In genomic region chr2:160331258-160332025, GRCh38 we compare ENCODE assay signal across 13 cellular contexts.
DNase-seq lines count a peak whose midpoint lies in the region; ATAC-seq and TF ChIP-seq lines count a peak whose summit lies in the region.
"Had no signal": no experiment of that assay in that cellular context is flagged by ENCODE, and none has a peak within 500 bp of the region (broad histone marks: within the 10 kb centered on the region; RNA-seq: fewer than 3 reads in every experiment).

No MANE protein-coding gene starts in this region.

- H3K27ac Mint-ChIP-seq in MCF 10A (ENCODE audit: low read depth, unreplicated experiment) (peak overlapping the region; percentile 42), Calu3 (ENCODE audit: unreplicated experiment) (no peak overlapping the region)
- peak overlapping the region; percentile 67 for H3K27ac Mint-ChIP-seq in activated naive CD8-positive, alpha-beta T cell treated with anti-CD3 and anti-CD28 coated beads for 36 hours

- in situ Hi-C loops in mammary epithelial cell (cut with MboI; ENCODE audit: low sequenced_read_pairs in 2 of 2), result no loop called here

- H3K36me3 ChIP-seq in mammary epithelial cell (ENCODE audit: insufficient read depth, low read length) (no peaks in the 10 kb centered on the region), lung (ENCODE audit: control insufficient read depth in 2 of 2, insufficient read depth in 2 of 2, low read length in 2 of 2) (no peaks in the 10 kb centered on the region)
- H3K36me3 ChIP-seq: adrenal gland, colonic mucosa, esophagus squamous epithelium had no signal

- CTCF ChIA-PET in MCF 10A (lab: Yijun Ruan, JAX), result interaction anchor here (0.7 to 1.5 kb wide), 4 partner anchors 56 to 732 kb away, joined by 3 to 10 read pairs (median 3); no protein-coding TSS in a partner anchor
- CTCF ChIA-PET in mammary epithelial cell (lab: Charles Lee; ENCODE audit: low non-redundant PET), result no interaction called here
- CTCF ChIA-PET in Calu3 (lab: Charles Lee), result interaction anchor here (0.6 kb wide), 1 partner anchor 35 kb away, joined by 3 read pairs; no protein-coding TSS in a partner anchor

- H3K4me1 Mint-ChIP-seq in MCF 10A (ENCODE audit: insufficient read depth, unreplicated experiment) (peaks cover 48% of the 10 kb centered on the region), Calu3 (ENCODE audit: low read depth, unreplicated experiment) (peaks cover 37% of the 10 kb centered on the region)
- peaks cover 90% of the 10 kb centered on the region for H3K4me1 Mint-ChIP-seq in activated naive CD8-positive, alpha-beta T cell treated with anti-CD3 and anti-CD28 coated beads for 36 hours

- 90% methylated on average over 6 of the region's 6 CpGs for WGBS in mammary epithelial cell (ENCODE audit: low coverage, missing lambda C conversion rate)
- 51 to 68% methylated on average over 6 of the region's 6 CpGs for WGBS in lung, 2 donors

- no peak overlapping the region for H3K4me3 ChIP-seq in mammary epithelial cell (replicated peaks in 1 of 3; ENCODE audit: insufficient read depth in 1 of 3, low read depth in 2 of 3, low read length in 3 of 3)
- H3K4me3 ChIP-seq in lung, result no peak overlapping the region
- H3K4me3 ChIP-seq: adrenal gland, colonic mucosa, esophagus squamous epithelium, skin epidermis had no signal

- intact Hi-C loops in MCF 10A (cut with micrococcal nuclease) (loop anchor here (10.0 kb wide), 1 partner anchor 733 kb away; no protein-coding TSS in a partner anchor), mammary epithelial cell (cut with micrococcal nuclease) (no loop called here), Calu3 (cut with micrococcal nuclease; ENCODE audit: unreplicated experiment) (no loop called here)

- H3K27me3 Mint-ChIP-seq in MCF 10A (ENCODE audit: insufficient read depth, unreplicated experiment) (no peaks in the 10 kb centered on the region), Calu3 (ENCODE audit: unreplicated experiment) (no peaks in the 10 kb centered on the region)
- H3K27me3 Mint-ChIP-seq in activated naive CD8-positive, alpha-beta T cell treated with anti-CD3 and anti-CD28 coated beads for 36 hours, result no peaks in the 10 kb centered on the region

- H2AFZ ChIP-seq in mammary epithelial cell (ENCODE audit: low read depth, low read length), result no peak overlapping the region

- H3K9ac ChIP-seq in mammary epithelial cell (ENCODE audit: insufficient read depth, low read length), result no peak overlapping the region

- H3K4me3 Mint-ChIP-seq in MCF 10A (ENCODE audit: unreplicated experiment) (no peak overlapping the region), Calu3 (ENCODE audit: low read depth, unreplicated experiment) (no peak overlapping the region)
- no peak overlapping the region for H3K4me3 Mint-ChIP-seq in activated naive CD8-positive, alpha-beta T cell treated with anti-CD3 and anti-CD28 coated beads for 36 hours

- dilution Hi-C loops in mammary epithelial cell (cut with HindIII; ENCODE audit: low sequenced_read_pairs), result no loop called here

- TF ChIP-seq CTCF in MCF 10A (IDR thresholded peaks at IDR 0.05; ENCODE audit: unreplicated experiment) (no peak), mammary epithelial cell (conservative IDR thresholded peaks at IDR 0.05 in 1 of 2, IDR thresholded peaks at IDR 0.05 in 1 of 2; ENCODE audit: extremely low read depth in 1 of 2, insufficient read depth in 1 of 2, low read depth in 1 of 2, low read length in 2 of 2) (no peak), lung (IDR thresholded peaks at IDR 0.05; ENCODE audit: control extremely low read depth, extremely low read depth) (no peak), Calu3 (IDR thresholded peaks at IDR 0.05; ENCODE audit: unreplicated experiment) (no peak)

- H3K27ac ChIP-seq in mammary epithelial cell (ENCODE audit: insufficient read depth, low read depth, low read length), result no peak overlapping the region
- peak overlapping the region; percentile 24 to 49 for H3K27ac ChIP-seq in lung (ENCODE audit: low read depth in 1 of 2, low read length in 1 of 2)
- H3K27ac ChIP-seq: adrenal gland, colonic mucosa, esophagus squamous epithelium had no signal

- BruUV-seq in MCF 10A (replicated peaks; lab: Mats Ljungman, UMichigan), result no TSS peak
- no TSS peak for BruUV-seq in mammary epithelial cell (replicated peaks; lab: Mats Ljungman, UMichigan)
- no TSS peak for BruUV-seq in Calu3 (replicated peaks; lab: Mats Ljungman, UMichigan)

- H3K36me3 Mint-ChIP-seq in MCF 10A (ENCODE audit: insufficient read depth, unreplicated experiment) (peaks cover 6% of the 10 kb centered on the region), Calu3 (ENCODE audit: insufficient read depth, unreplicated experiment) (peaks cover 5% of the 10 kb centered on the region)
- H3K36me3 Mint-ChIP-seq in activated naive CD8-positive, alpha-beta T cell treated with anti-CD3 and anti-CD28 coated beads for 36 hours, result peaks cover 19% of the 10 kb centered on the region

- H3K4me2 ChIP-seq in mammary epithelial cell (ENCODE audit: insufficient read depth, low read depth, low read length), result no peak overlapping the region

- H3K9me3 ChIP-seq in mammary epithelial cell (replicated peaks; ENCODE audit: insufficient read depth, low read length), result no peaks in the 10 kb centered on the region
- no peaks in the 10 kb centered on the region for H3K9me3 ChIP-seq in lung (ENCODE audit: control insufficient read depth in 2 of 2, insufficient read depth in 1 of 2, low read length in 1 of 2)
- H3K9me3 ChIP-seq: adrenal gland, colonic mucosa, esophagus squamous epithelium had no signal

- H3K79me2 ChIP-seq in mammary epithelial cell (ENCODE audit: insufficient read depth, low read length), result peaks cover 95% of the 10 kb centered on the region

- ATAC-seq in lung (ENCODE audit: insufficient read depth, low FRiP score), result no peak
- no peak for ATAC-seq in GM21529 (IDR thresholded peaks at IDR 0.05; ENCODE audit: unreplicated experiment)
- no peak for ATAC-seq in HG03175 (IDR thresholded peaks at IDR 0.05; ENCODE audit: unreplicated experiment)

- no peaks in the 10 kb centered on the region for H4K20me1 ChIP-seq in mammary epithelial cell (ENCODE audit: insufficient read depth, low read length)

- no peaks in the 10 kb centered on the region for H3K27me3 ChIP-seq in mammary epithelial cell (ENCODE audit: insufficient read depth, low read length)
- H3K27me3 ChIP-seq in lung (ENCODE audit: control insufficient read depth, insufficient read depth), result no peaks in the 10 kb centered on the region
- H3K27me3 ChIP-seq: adrenal gland, colonic mucosa, esophagus squamous epithelium had no signal

- no peaks in the 10 kb centered on the region for H3K9me3 Mint-ChIP-seq in MCF 10A (ENCODE audit: unreplicated experiment)
- H3K9me3 Mint-ChIP-seq in activated naive CD8-positive, alpha-beta T cell treated with anti-CD3 and anti-CD28 coated beads for 36 hours, result no peaks in the 10 kb centered on the region
- no peaks in the 10 kb centered on the region for H3K9me3 Mint-ChIP-seq in Calu3 (ENCODE audit: low read depth, unreplicated experiment)

- DNase-seq in MCF 10A (ENCODE audit: unreplicated experiment) (no peak), mammary epithelial cell (no peak), lung (ENCODE audit: low spot score) (no peak), nucleus accumbens (lab: John Stamatoyannopoulos, UW) (no peak), Calu3 (no peak)
- no peak for DNase-seq in activated naive CD8-positive, alpha-beta T cell treated with anti-CD3 and anti-CD28 coated beads for 36 hours
- DNase-seq: colonic mucosa, esophagus squamous epithelium, NCI-H2227 treated with DMSO at 0.1 percent for 48 hours had no signal

- POLR2A ChIA-PET in MCF 10A (lab: Yijun Ruan, JAX), result interaction anchor here (0.6 kb wide), 1 partner anchor 78 kb away, joined by 3 read pairs; no protein-coding TSS in a partner anchor

- H3K4me1 ChIP-seq in mammary epithelial cell (ENCODE audit: insufficient read depth, low read length), result no peaks in the 10 kb centered on the region
- peaks cover 8 to 54% of the 10 kb centered on the region in 2 donors for H3K4me1 ChIP-seq in lung (ENCODE audit: control insufficient read depth in 2 of 2, insufficient read depth in 2 of 2, low read length in 2 of 2)
- H3K4me1 ChIP-seq: colonic mucosa had no signal
